ENCODE assay signal across 17 cellular contexts in genomic region chr5:73733219-73733618, GRCh38.
DNase-seq lines count a peak whose midpoint lies in the region; ATAC-seq lines count a peak whose summit lies in the region.
"Had no signal": no experiment of that assay in that cellular context is flagged by ENCODE, and none has a peak within 500 bp of the region (broad histone marks: within the 10 kb centered on the region; RNA-seq: fewer than 3 reads in every experiment).

No MANE protein-coding gene starts in this region.

- H3K27me3 ChIP-seq in MG63, result no peaks in the 10 kb centered on the region
- no peaks in the 10 kb centered on the region for H3K27me3 ChIP-seq in neuronal stem cell (ENCODE audit: control insufficient read depth in 3 of 3, insufficient read depth in 3 of 3, low read depth in 1 of 3, low read length in 3 of 3)

- H2AFZ ChIP-seq in neuronal stem cell (ENCODE audit: low read length), result no peak overlapping the region

- no peak overlapping the region for H3K18ac ChIP-seq in neuronal stem cell (ENCODE audit: low read length)

- H2BK5ac ChIP-seq in neuronal stem cell (ENCODE audit: low read length), result no peak overlapping the region

- DNase-seq in MG63 (peak; percentile 28), astrocyte of the hippocampus (ENCODE audit: low read depth, low spot score) (peak; percentile 20), fibroblast of peridontal ligament (ENCODE audit: extremely low read depth) (peak; percentile 34), neuronal stem cell (ENCODE audit: low spot score) (no peak), A172 (ENCODE audit: low spot score) (no peak)
- DNase-seq: ACHN, AML-193, DMS79, NCI-H1092 treated with DMSO at 0.1 percent for 48 hours, NCI-H146, NCI-H2029 treated with DMSO at 0.1 percent for 48 hours, NCI-H2171 treated with DMSO at 0.1 percent for 48 hours had no signal

- H3K36me3 ChIP-seq in MG63, result no peaks in the 10 kb centered on the region
- no peaks in the 10 kb centered on the region for H3K36me3 ChIP-seq in neuronal stem cell (replicated peaks in 1 of 2; ENCODE audit: control insufficient read depth in 2 of 2, insufficient read depth in 2 of 2, low read length in 2 of 2)

- H3K4ac ChIP-seq in neuronal stem cell (ENCODE audit: low read length), result no peak overlapping the region

- H2BK120ac ChIP-seq in neuronal stem cell (ENCODE audit: low read depth, low read length), result no peak overlapping the region

- H3K27ac ChIP-seq in neuronal stem cell (replicated peaks; ENCODE audit: low read length), result no peak overlapping the region
- H3K27ac ChIP-seq: SK-N-MC had no signal

- WGBS in neuronal stem cell (ENCODE audit: extremely low coverage in 2 of 2, insufficient read length in 2 of 2, insufficient replicate concordance in 1 of 2), 2 donors, result no CpG with 5 or more reads among the region's 1 CpG

- H3K79me1 ChIP-seq in neuronal stem cell (ENCODE audit: low read depth, low read length), result no peaks in the 10 kb centered on the region

- no peak overlapping the region for H3K14ac ChIP-seq in neuronal stem cell (ENCODE audit: low read length)

- H3K9me3 ChIP-seq in MG63 (no peaks in the 10 kb centered on the region), neuronal stem cell (replicated peaks in 1 of 2; ENCODE audit: control insufficient read depth in 2 of 2, insufficient read depth in 1 of 2, low read depth in 1 of 2, low read length in 2 of 2) (no peaks in the 10 kb centered on the region)

- ATAC-seq in GM18868 (IDR thresholded peaks at IDR 0.05; ENCODE audit: unreplicated experiment) (no peak), GM21619 (IDR thresholded peaks at IDR 0.05; ENCODE audit: unreplicated experiment) (no peak)
- ATAC-seq: HCT116, Right ventricle myocardium inferior had no signal

- H4K91ac ChIP-seq in neuronal stem cell (ENCODE audit: low read depth, low read length, poor library complexity), result no peak overlapping the region

- H3K23ac ChIP-seq in neuronal stem cell (ENCODE audit: low read depth, low read length, poor library complexity), result no peak overlapping the region

- no peaks in the 10 kb centered on the region for H3K4me1 ChIP-seq in neuronal stem cell (ENCODE audit: control insufficient read depth in 2 of 2, insufficient read depth in 1 of 2, low read depth in 1 of 2, low read length in 2 of 2)

- H4K8ac ChIP-seq in neuronal stem cell (ENCODE audit: low read depth, low read length), result no peak overlapping the region

- H2AK5ac ChIP-seq in neuronal stem cell (ENCODE audit: low read depth, low read length), result no peak overlapping the region

- no peak overlapping the region for H3K4me3 ChIP-seq in MG63
- no peak overlapping the region for H3K4me3 ChIP-seq in neuronal stem cell (ENCODE audit: low read length in 2 of 2)
- H3K4me3 ChIP-seq: SK-N-MC had no signal

- no peak overlapping the region for H3K9ac ChIP-seq in neuronal stem cell (ENCODE audit: low read depth, low read length, poor library complexity)

- no peak overlapping the region for H2BK12ac ChIP-seq in neuronal stem cell (ENCODE audit: low read length)

- H3K4me2 ChIP-seq in neuronal stem cell (ENCODE audit: insufficient read depth, low read length, poor library complexity, severe bottlenecking), result no peak overlapping the region

- no peak overlapping the region for H2BK15ac ChIP-seq in neuronal stem cell (ENCODE audit: low read length)

Comparison
In these comparisons a context has a peak if more than half of its experiments do, and no peak if none do; other contexts are left out.
1. DNase-seq: peak in MG63 (single experiment), astrocyte of the hippocampus (single experiment) and fibroblast of peridontal ligament (single experiment); none in neuronal stem cell (single experiment) and A172 (single experiment).